Comparison of ENCODE assay signal across 16 cellular contexts in genomic region chr9:37251452-37251851, GRCh38.
DNase-seq lines count a peak whose midpoint lies in the region; ATAC-seq lines count a peak whose summit lies in the region.
"Had no signal": no experiment of that assay in that cellular context is flagged by ENCODE, and none has a peak within 500 bp of the region (broad histone marks: within the 10 kb centered on the region; RNA-seq: fewer than 3 reads in every experiment).

No MANE protein-coding gene starts in this region.

- intact Hi-C loops in posterior cingulate gyrus (cut with DNase I), result no loop called here

- H3K9ac ChIP-seq in iPS-18a (ENCODE audit: low read length), result peak overlapping the region; percentile 55

- H3K27me3 ChIP-seq in iPS-18a (ENCODE audit: control insufficient read depth, insufficient read depth, low read length), result no peaks in the 10 kb centered on the region
- H3K27me3 ChIP-seq: SJSA1 had no signal

- no peaks in the 10 kb centered on the region for H3K36me3 ChIP-seq in iPS-18a (ENCODE audit: control insufficient read depth, low read depth, low read length)
- H3K36me3 ChIP-seq: SJSA1 had no signal

- ATAC-seq in GM18498 (IDR thresholded peaks at IDR 0.05; ENCODE audit: unreplicated experiment), result peak; percentile 90
- ATAC-seq in HG02610 (IDR thresholded peaks at IDR 0.05; ENCODE audit: unreplicated experiment), result peak; percentile 93
- ATAC-seq in GM21390 (IDR thresholded peaks at IDR 0.05; ENCODE audit: unreplicated experiment), result no peak
- ATAC-seq in HG03095 (IDR thresholded peaks at IDR 0.05; ENCODE audit: unreplicated experiment), result no peak
- ATAC-seq: activated T-cell treated with anti-CD3 and anti-CD28 coated beads, Interleukin-2, amount 50 U/mL, for 4 hours had no signal

- peak overlapping the region; percentile 40 for H3K4me3 ChIP-seq in iPS-18a (ENCODE audit: low read length)
- H3K4me3 ChIP-seq: SJSA1 had no signal

- no peaks in the 10 kb centered on the region for H3K9me3 ChIP-seq in iPS-18a (ENCODE audit: control insufficient read depth, low read depth, low read length)
- H3K9me3 ChIP-seq: SJSA1 had no signal

- H3K4me1 ChIP-seq in iPS-18a (ENCODE audit: control insufficient read depth, low read depth, low read length), result peaks cover 58% of the 10 kb centered on the region
- H3K4me1 ChIP-seq: SJSA1 had no signal

- peak; percentile 91 for DNase-seq in NCI-H146 (lab: John Stamatoyannopoulos, UW)
- DNase-seq in posterior cingulate gyrus, result no peak
- no peak for DNase-seq in amniotic stem cell (lab: John Stamatoyannopoulos, UW)
- DNase-seq: activated T-cell treated with anti-CD3 and anti-CD28 coated beads, Interleukin-2, amount 50 U/mL, for 4 hours; AML-193; anterior cingulate cortex; cortex of kidney; DMS79; NCI-H1048; NCI-H82 had no signal

- H3K27ac ChIP-seq in iPS-18a (ENCODE audit: low read length), result peak overlapping the region; percentile 76
- H3K27ac ChIP-seq: SJSA1 had no signal

Comparison
In these comparisons a context has a peak if more than half of its experiments do, and no peak if none do; other contexts are left out.
1. ATAC-seq: peak in GM18498 (single experiment) and HG02610 (single experiment); none in GM21390 (single experiment) and HG03095 (single experiment).